ENCODE assay signal across 1 cellular context in the genomic region with DNA sequence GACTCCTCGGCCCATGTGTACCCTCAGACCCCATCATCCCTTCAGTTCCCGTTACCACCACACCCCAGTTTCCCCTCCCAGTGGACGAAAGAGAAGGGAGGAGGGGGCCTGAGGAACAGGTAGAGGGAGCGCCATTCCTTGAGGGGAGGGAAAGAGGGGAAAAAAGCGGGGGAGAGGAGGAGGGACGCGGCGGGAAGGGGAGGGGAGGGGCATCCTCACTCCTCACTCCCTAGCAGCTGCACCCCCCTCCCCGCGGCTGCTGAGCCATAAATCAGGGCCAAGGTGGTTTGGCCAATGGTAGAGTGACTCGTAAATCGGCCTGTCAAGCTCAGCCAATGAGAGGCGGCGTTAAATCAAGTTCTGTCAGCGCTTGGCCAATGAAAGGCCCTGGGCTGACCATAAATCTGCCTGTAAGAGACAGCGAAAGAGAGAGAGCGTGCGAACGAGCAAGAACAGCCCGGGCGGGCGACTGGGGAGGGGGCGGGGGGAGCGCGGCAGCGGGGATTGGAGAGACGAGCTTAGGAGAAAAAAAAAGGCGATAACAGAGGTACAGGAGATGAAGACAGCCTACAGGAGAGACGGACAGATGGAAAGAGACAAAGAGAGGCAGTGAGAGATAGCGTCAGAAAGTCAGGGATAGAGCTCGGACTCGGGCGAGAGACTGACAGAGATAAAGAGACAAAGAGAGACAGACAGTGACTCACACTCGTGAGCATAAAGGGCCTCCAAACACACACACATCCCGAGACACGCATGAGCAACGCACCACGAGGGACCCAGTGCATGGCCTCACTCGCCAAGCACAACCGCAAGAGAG.
A peak's percentile ranks its signal among the peaks of the same experiment; 100 is the strongest.
TF ChIP-seq lines count a peak whose summit lies in the region.

No MANE protein-coding gene starts in this region.

TF ChIP-seq in K562, 482 proteins besides CTCF, POLR2A, EP300 and RAD21 (continued from another document and continues in another):
- TF ChIP-seq, protein P1, sequence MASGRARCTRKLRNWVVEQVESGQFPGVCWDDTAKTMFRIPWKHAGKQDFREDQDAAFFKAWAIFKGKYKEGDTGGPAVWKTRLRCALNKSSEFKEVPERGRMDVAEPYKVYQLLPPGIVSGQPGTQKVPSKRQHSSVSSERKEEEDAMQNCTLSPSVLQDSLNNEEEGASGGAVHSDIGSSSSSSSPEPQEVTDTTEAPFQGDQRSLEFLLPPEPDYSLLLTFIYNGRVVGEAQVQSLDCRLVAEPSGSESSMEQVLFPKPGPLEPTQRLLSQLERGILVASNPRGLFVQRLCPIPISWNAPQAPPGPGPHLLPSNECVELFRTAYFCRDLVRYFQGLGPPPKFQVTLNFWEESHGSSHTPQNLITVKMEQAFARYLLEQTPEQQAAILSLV (tag; IDR thresholded peaks at IDR 0.05): no peak
- TF ChIP-seq, protein P2, sequence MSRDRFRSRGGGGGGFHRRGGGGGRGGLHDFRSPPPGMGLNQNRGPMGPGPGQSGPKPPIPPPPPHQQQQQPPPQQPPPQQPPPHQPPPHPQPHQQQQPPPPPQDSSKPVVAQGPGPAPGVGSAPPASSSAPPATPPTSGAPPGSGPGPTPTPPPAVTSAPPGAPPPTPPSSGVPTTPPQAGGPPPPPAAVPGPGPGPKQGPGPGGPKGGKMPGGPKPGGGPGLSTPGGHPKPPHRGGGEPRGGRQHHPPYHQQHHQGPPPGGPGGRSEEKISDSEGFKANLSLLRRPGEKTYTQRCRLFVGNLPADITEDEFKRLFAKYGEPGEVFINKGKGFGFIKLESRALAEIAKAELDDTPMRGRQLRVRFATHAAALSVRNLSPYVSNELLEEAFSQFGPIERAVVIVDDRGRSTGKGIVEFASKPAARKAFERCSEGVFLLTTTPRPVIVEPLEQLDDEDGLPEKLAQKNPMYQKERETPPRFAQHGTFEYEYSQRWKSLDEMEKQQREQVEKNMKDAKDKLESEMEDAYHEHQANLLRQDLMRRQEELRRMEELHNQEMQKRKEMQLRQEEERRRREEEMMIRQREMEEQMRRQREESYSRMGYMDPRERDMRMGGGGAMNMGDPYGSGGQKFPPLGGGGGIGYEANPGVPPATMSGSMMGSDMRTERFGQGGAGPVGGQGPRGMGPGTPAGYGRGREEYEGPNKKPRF (IDR thresholded peaks at IDR 0.05; ENCODE audit: low read depth, low read length): no peak
- TF ChIP-seq NR2F6 (CRISPR knock-in tag; IDR thresholded peaks at IDR 0.05) (no peak), ETS2 (tag; IDR thresholded peaks at IDR 0.05; ENCODE audit: borderline replicate concordance, poor library complexity, severe bottlenecking) (no peak), ZNF75A (CRISPR knock-in tag; IDR thresholded peaks at IDR 0.05) (no peak), FUS (optimal IDR thresholded peaks at IDR 0.05; ENCODE audit: low read depth, low read length) (no peak), EWSR1 (IDR thresholded peaks at IDR 0.05; ENCODE audit: borderline replicate concordance, low read depth, partially characterized antibody) (no peak), RFX1 (IDR thresholded peaks at IDR 0.05) (no peak; the same call in 1 of the 2 replicates), KLF16 (IDR thresholded peaks at IDR 0.05) (peak; percentile 37; the same call in 1 of the 2 replicates), IFI16 (CRISPR knock-in tag; IDR thresholded peaks at IDR 0.05) (no peak), BACH1 (tag; IDR thresholded peaks at IDR 0.05) (no peak; the same call in 1 of the 2 replicates), ZNF134 (CRISPR knock-in tag; conservative IDR thresholded peaks at IDR 0.05) (no peak), ZNF77 (CRISPR knock-in tag; IDR thresholded peaks at IDR 0.05) (no peak), NCOR1 (IDR thresholded peaks at IDR 0.05) (peak; percentile 79), TARDBP (IDR thresholded peaks at IDR 0.05) (0 out of 2 replicates have a peak, but pooled peaks have one; percentile 39), LEF1 (IDR thresholded peaks at IDR 0.05) (peak; percentile 100), NRF1 (conservative IDR thresholded peaks at IDR 0.05 in 1 of 2, IDR thresholded peaks at IDR 0.05 in 1 of 2) (peak; percentile 87 to 89), BRD9 (IDR thresholded peaks at IDR 0.05; ENCODE audit: low read depth, partially characterized antibody) (peak; percentile 76), ETV1 (tag; conservative IDR thresholded peaks at IDR 0.05; ENCODE audit: low read depth) (0 out of 2 replicates have a peak, but pooled peaks have one; percentile 6), ZNF695 (CRISPR knock-in tag; IDR thresholded peaks at IDR 0.05) (no peak), NEUROD1 (IDR thresholded peaks at IDR 0.05; ENCODE audit: borderline replicate concordance, low read depth, low read length, partially characterized antibody) (peak; percentile 100), MIER1 (IDR thresholded peaks at IDR 0.05; ENCODE audit: low read depth) (no peak), EP400 (IDR thresholded peaks at IDR 0.05) (peak; percentile 94), PHB (CRISPR knock-in tag; IDR thresholded peaks at IDR 0.05) (no peak), MTA2 (IDR thresholded peaks at IDR 0.05; ENCODE audit: low read depth) (peak; percentile 49), PTTG1 (tag; IDR thresholded peaks at IDR 0.05; ENCODE audit: low read depth) (no peak), TOE1 (IDR thresholded peaks at IDR 0.05; ENCODE audit: borderline replicate concordance) (peak; percentile 88), TOE1 (CRISPR knock-in tag; IDR thresholded peaks at IDR 0.05; ENCODE audit: borderline replicate concordance, low read depth) (no peak)
- TF ChIP-seq, protein P3, sequence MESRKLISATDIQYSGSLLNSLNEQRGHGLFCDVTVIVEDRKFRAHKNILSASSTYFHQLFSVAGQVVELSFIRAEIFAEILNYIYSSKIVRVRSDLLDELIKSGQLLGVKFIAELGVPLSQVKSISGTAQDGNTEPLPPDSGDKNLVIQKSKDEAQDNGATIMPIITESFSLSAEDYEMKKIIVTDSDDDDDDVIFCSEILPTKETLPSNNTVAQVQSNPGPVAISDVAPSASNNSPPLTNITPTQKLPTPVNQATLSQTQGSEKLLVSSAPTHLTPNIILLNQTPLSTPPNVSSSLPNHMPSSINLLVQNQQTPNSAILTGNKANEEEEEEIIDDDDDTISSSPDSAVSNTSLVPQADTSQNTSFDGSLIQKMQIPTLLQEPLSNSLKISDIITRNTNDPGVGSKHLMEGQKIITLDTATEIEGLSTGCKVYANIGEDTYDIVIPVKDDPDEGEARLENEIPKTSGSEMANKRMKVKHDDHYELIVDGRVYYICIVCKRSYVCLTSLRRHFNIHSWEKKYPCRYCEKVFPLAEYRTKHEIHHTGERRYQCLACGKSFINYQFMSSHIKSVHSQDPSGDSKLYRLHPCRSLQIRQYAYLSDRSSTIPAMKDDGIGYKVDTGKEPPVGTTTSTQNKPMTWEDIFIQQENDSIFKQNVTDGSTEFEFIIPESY (CRISPR knock-in tag; IDR thresholded peaks at IDR 0.05): 0 out of 2 replicates have a peak, but pooled peaks have one; percentile 6
- TF ChIP-seq, protein P4, sequence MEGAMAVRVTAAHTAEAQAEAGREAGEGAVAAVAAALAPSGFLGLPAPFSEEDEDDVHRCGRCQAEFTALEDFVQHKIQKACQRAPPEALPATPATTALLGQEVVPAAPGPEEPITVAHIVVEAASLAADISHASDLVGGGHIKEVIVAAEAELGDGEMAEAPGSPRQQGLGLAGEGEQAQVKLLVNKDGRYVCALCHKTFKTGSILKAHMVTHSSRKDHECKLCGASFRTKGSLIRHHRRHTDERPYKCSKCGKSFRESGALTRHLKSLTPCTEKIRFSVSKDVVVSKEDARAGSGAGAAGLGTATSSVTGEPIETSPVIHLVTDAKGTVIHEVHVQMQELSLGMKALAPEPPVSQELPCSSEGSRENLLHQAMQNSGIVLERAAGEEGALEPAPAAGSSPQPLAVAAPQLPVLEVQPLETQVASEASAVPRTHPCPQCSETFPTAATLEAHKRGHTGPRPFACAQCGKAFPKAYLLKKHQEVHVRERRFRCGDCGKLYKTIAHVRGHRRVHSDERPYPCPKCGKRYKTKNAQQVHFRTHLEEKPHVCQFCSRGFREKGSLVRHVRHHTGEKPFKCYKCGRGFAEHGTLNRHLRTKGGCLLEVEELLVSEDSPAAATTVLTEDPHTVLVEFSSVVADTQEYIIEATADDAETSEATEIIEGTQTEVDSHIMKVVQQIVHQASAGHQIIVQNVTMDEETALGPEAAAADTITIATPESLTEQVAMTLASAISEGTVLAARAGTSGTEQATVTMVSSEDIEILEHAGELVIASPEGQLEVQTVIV (CRISPR knock-in tag; IDR thresholded peaks at IDR 0.05; ENCODE audit: borderline replicate concordance): no peak
- TF ChIP-seq, protein P5, sequence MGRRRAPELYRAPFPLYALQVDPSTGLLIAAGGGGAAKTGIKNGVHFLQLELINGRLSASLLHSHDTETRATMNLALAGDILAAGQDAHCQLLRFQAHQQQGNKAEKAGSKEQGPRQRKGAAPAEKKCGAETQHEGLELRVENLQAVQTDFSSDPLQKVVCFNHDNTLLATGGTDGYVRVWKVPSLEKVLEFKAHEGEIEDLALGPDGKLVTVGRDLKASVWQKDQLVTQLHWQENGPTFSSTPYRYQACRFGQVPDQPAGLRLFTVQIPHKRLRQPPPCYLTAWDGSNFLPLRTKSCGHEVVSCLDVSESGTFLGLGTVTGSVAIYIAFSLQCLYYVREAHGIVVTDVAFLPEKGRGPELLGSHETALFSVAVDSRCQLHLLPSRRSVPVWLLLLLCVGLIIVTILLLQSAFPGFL (CRISPR knock-in tag; IDR thresholded peaks at IDR 0.05): no peak
- TF ChIP-seq, protein P6, sequence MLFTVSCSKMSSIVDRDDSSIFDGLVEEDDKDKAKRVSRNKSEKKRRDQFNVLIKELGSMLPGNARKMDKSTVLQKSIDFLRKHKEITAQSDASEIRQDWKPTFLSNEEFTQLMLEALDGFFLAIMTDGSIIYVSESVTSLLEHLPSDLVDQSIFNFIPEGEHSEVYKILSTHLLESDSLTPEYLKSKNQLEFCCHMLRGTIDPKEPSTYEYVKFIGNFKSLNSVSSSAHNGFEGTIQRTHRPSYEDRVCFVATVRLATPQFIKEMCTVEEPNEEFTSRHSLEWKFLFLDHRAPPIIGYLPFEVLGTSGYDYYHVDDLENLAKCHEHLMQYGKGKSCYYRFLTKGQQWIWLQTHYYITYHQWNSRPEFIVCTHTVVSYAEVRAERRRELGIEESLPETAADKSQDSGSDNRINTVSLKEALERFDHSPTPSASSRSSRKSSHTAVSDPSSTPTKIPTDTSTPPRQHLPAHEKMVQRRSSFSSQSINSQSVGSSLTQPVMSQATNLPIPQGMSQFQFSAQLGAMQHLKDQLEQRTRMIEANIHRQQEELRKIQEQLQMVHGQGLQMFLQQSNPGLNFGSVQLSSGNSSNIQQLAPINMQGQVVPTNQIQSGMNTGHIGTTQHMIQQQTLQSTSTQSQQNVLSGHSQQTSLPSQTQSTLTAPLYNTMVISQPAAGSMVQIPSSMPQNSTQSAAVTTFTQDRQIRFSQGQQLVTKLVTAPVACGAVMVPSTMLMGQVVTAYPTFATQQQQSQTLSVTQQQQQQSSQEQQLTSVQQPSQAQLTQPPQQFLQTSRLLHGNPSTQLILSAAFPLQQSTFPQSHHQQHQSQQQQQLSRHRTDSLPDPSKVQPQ (CRISPR knock-in tag; IDR thresholded peaks at IDR 0.05; ENCODE audit: borderline replicate concordance): no peak
- TF ChIP-seq, protein P7, sequence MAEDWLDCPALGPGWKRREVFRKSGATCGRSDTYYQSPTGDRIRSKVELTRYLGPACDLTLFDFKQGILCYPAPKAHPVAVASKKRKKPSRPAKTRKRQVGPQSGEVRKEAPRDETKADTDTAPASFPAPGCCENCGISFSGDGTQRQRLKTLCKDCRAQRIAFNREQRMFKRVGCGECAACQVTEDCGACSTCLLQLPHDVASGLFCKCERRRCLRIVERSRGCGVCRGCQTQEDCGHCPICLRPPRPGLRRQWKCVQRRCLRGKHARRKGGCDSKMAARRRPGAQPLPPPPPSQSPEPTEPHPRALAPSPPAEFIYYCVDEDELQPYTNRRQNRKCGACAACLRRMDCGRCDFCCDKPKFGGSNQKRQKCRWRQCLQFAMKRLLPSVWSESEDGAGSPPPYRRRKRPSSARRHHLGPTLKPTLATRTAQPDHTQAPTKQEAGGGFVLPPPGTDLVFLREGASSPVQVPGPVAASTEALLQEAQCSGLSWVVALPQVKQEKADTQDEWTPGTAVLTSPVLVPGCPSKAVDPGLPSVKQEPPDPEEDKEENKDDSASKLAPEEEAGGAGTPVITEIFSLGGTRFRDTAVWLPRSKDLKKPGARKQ (CRISPR knock-in tag; IDR thresholded peaks at IDR 0.05): no peak
- TF ChIP-seq, protein P8, sequence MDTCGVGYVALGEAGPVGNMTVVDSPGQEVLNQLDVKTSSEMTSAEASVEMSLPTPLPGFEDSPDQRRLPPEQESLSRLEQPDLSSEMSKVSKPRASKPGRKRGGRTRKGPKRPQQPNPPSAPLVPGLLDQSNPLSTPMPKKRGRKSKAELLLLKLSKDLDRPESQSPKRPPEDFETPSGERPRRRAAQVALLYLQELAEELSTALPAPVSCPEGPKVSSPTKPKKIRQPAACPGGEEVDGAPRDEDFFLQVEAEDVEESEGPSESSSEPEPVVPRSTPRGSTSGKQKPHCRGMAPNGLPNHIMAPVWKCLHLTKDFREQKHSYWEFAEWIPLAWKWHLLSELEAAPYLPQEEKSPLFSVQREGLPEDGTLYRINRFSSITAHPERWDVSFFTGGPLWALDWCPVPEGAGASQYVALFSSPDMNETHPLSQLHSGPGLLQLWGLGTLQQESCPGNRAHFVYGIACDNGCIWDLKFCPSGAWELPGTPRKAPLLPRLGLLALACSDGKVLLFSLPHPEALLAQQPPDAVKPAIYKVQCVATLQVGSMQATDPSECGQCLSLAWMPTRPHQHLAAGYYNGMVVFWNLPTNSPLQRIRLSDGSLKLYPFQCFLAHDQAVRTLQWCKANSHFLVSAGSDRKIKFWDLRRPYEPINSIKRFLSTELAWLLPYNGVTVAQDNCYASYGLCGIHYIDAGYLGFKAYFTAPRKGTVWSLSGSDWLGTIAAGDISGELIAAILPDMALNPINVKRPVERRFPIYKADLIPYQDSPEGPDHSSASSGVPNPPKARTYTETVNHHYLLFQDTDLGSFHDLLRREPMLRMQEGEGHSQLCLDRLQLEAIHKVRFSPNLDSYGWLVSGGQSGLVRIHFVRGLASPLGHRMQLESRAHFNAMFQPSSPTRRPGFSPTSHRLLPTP (IDR thresholded peaks at IDR 0.05; ENCODE audit: borderline replicate concordance, extremely low read depth, insufficient read length): no peak
- TF ChIP-seq, protein P9, sequence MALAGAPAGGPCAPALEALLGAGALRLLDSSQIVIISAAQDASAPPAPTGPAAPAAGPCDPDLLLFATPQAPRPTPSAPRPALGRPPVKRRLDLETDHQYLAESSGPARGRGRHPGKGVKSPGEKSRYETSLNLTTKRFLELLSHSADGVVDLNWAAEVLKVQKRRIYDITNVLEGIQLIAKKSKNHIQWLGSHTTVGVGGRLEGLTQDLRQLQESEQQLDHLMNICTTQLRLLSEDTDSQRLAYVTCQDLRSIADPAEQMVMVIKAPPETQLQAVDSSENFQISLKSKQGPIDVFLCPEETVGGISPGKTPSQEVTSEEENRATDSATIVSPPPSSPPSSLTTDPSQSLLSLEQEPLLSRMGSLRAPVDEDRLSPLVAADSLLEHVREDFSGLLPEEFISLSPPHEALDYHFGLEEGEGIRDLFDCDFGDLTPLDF (CRISPR knock-in tag; IDR thresholded peaks at IDR 0.05): no peak
